Comparison of ENCODE assay signal across 8 cellular contexts in the genomic region with DNA sequence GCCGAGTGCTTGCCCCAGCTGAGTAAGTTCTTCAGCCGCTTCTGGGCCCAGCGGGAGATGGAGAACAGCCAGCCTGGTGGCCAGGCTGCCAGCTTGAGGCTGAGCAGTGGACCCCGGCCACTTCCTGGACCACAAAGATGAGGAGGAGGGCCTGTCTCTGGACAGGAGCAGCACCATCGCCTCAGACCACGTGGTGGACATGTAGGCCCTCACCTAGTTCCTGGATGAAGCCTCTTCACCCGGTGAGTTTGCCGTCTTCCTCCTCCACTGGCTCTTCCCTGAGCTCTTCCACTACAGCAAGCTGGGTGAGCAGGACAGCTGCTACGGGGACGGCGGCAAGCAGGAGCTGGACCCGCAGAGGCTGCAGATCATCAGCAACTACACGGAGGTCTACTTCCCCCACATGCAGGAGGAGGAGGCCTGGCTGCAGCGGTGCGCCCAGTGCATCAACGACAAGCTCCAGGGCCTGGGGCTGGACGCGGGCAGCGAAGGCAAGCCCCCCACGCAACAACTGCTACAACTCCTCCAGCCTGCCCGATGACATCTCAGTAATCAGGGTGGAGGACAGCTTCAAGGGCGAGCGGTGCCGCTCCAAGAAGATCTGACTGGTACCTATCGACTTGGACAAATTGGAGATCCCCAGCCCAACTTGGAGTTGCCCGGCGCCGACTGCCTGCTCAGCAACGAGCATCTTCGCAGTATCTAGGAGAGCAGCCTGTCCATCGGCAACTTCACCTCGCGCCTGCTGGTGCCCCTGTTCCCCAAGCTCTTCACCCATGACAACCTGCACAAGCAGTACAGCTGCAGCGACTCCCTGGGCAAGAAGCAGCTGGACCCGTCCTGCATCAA. TPM values are rescaled to one million over a fixed set of nuclear protein-coding genes. Genes with fewer than 3 reads are reported as not detected.
A peak's percentile ranks its signal among the peaks of the same experiment; 100 is the strongest.
DNase-seq lines count a peak whose midpoint lies in the region; ATAC-seq, FAIRE-seq and TF ChIP-seq lines count a peak whose summit lies in the region.
"Not testable (repeated sequence)": the region's sequence is repeated elsewhere in the genome, so short reads cannot be mapped to it uniquely, and the experiment has no call there.

No MANE protein-coding gene starts in this region.

- not testable (repeated sequence) for H3K9me2 ChIP-seq in OCI-LY7 (ENCODE audit: insufficient read depth, low read length)

- peak overlapping the region; percentile 53 for H3K4me3 ChIP-seq in HL-60 (replicated peaks; ENCODE audit: insufficient read depth, low read length)
- peak overlapping the region; percentile 72 for H3K4me3 ChIP-seq in OCI-LY7 (ENCODE audit: low read depth, low read length, poor library complexity, severe bottlenecking)
- peak overlapping the region; percentile 51 for H3K4me3 ChIP-seq in kidney epithelial cell (ENCODE audit: low read depth, low read length)
- H3K4me3 ChIP-seq in pancreas = peak overlapping the region in 3 of 4 donors; percentile 16 to 63 (median 43)

- intact Hi-C loops in CD4-positive, alpha-beta T cell (cut with DNase I, micrococcal nuclease); OCI-LY7 (cut with micrococcal nuclease; ENCODE audit: unreplicated experiment); dendritic cell treated with granulocyte-macrophage colony-stimulating factor and Interleukin-4, amounts not matched to agents 40 ng/mL and 50 ng/mL, for 4 days (cut with micrococcal nuclease); pancreas (cut with DNase I): not testable (repeated sequence)

- DNase-seq in CD4-positive, alpha-beta T cell; HL-60 (ENCODE audit: low read depth in 1 of 2, low spot score in 1 of 2); OCI-LY7 (ENCODE audit: low spot score); kidney epithelial cell (ENCODE audit: low read depth); urothelium cell line (ENCODE audit: low spot score): not testable (repeated sequence)
- peak in 1 of 6 donors; percentile 37 for DNase-seq in pancreas

- H2AFZ ChIP-seq in OCI-LY7 (ENCODE audit: low read length) = peak overlapping the region; percentile 99; the same call in 1 of the 2 replicates

- BruUV-seq in OCI-LY7 (replicated peaks; lab: Mats Ljungman, UMichigan) = not testable (repeated sequence)

- H3K27me3 Mint-ChIP-seq in CD4-positive, alpha-beta T cell; activated T-helper 17 cell treated with anti-CD3 and anti-CD28 coated beads, Interleukin-2, amount 50 U/mL, for 72 hours; dendritic cell treated with granulocyte-macrophage colony-stimulating factor and Interleukin-4, amounts not matched to agents 40 ng/mL and 50 ng/mL, for 4 days: not testable (repeated sequence)

- H3K27ac ChIP-seq in CD4-positive, alpha-beta T cell (ENCODE audit: low read depth, low read length); pancreas: not testable (repeated sequence)
- H3K27ac ChIP-seq in HL-60 (replicated peaks) = peak overlapping the region; percentile 67
- peak overlapping the region; percentile 40 for H3K27ac ChIP-seq in OCI-LY7 (ENCODE audit: low read depth, low read length, poor library complexity, severe bottlenecking)

- peaks cover 25% of the 10 kb centered on the region for H3K4me1 ChIP-seq in OCI-LY7 (ENCODE audit: insufficient read depth, low read length, poor library complexity, severe bottlenecking)
- H3K4me1 ChIP-seq in pancreas = not testable (repeated sequence)

- peak overlapping the region; percentile 90 for H3K4me2 ChIP-seq in OCI-LY7 (ENCODE audit: low read length)

- FAIRE-seq in pancreas (lab: Jason Lieb, UNC) = not testable (repeated sequence)
- FAIRE-seq in urothelium cell line (lab: Jason Lieb, UNC) = peak; percentile 93

- POLR2A ChIA-PET in CD4-positive, alpha-beta T cell (lab: Charles Lee) = interaction anchor here (1.2 to 2.7 kb wide), 3 partner anchors 10 to 34 kb away, joined by 3 to 32 read pairs (median 11); a partner anchor contains a TSS
- POLR2A ChIA-PET in OCI-LY7 (lab: Charles Lee) = interaction anchor here (0.6 to 4.6 kb wide), 14 partner anchors 10 to 301 kb away, joined by 3 to 57 read pairs (median 4); a partner anchor contains a TSS

- not testable (repeated sequence) for H3K9me3 Mint-ChIP-seq in CD4-positive, alpha-beta T cell; activated T-helper 17 cell treated with anti-CD3 and anti-CD28 coated beads, Interleukin-2, amount 50 U/mL, for 72 hours; dendritic cell treated with granulocyte-macrophage colony-stimulating factor and Interleukin-4, amounts not matched to agents 40 ng/mL and 50 ng/mL, for 4 days

- H4K20me1 ChIP-seq in OCI-LY7 (ENCODE audit: insufficient read depth, low read length) = not testable (repeated sequence)

- H3K4me1 Mint-ChIP-seq in CD4-positive, alpha-beta T cell (ENCODE audit: low read depth) = peaks cover 13% of the 10 kb centered on the region
- H3K4me1 Mint-ChIP-seq in activated T-helper 17 cell treated with anti-CD3 and anti-CD28 coated beads, Interleukin-2, amount 50 U/mL, for 72 hours; dendritic cell treated with granulocyte-macrophage colony-stimulating factor and Interleukin-4, amounts not matched to agents 40 ng/mL and 50 ng/mL, for 4 days (ENCODE audit: low read depth): not testable (repeated sequence)

- peaks cover 55% of the 10 kb centered on the region for H3K79me2 ChIP-seq in OCI-LY7 (ENCODE audit: insufficient read depth, low read depth, low read length)

- not testable (repeated sequence) for H3K9me3 ChIP-seq in CD4-positive, alpha-beta T cell (ENCODE audit: control insufficient read depth, low read length); OCI-LY7 (ENCODE audit: low read length); pancreas

- not testable (repeated sequence) for H3K36me3 ChIP-seq in OCI-LY7 (ENCODE audit: insufficient read depth, low read length); kidney epithelial cell (ENCODE audit: control insufficient read depth, insufficient read depth, low read length); pancreas

- H3K4me3 Mint-ChIP-seq in CD4-positive, alpha-beta T cell = peak overlapping the region; percentile 91
- peak overlapping the region; percentile 86 for H3K4me3 Mint-ChIP-seq in activated T-helper 17 cell treated with anti-CD3 and anti-CD28 coated beads, Interleukin-2, amount 50 U/mL, for 72 hours
- H3K4me3 Mint-ChIP-seq in dendritic cell treated with granulocyte-macrophage colony-stimulating factor and Interleukin-4, amounts not matched to agents 40 ng/mL and 50 ng/mL, for 4 days = peak overlapping the region; percentile 57

- not testable (repeated sequence) for H3K27me3 ChIP-seq in CD4-positive, alpha-beta T cell (ENCODE audit: control insufficient read depth, insufficient read depth, low read length); HL-60 (ENCODE audit: insufficient read depth, poor library complexity, severe bottlenecking); kidney epithelial cell (ENCODE audit: control insufficient read depth, insufficient read depth, low read length); pancreas

- not testable (repeated sequence) for TF ChIP-seq CTCF in CD4-positive, alpha-beta T cell (IDR thresholded peaks at IDR 0.05); HL-60 (IDR thresholded peaks at IDR 0.05; ENCODE audit: insufficient read depth, low read length); OCI-LY7 (conservative IDR thresholded peaks at IDR 0.05; ENCODE audit: low read length); kidney epithelial cell (IDR thresholded peaks at IDR 0.05; ENCODE audit: insufficient read depth, low read length, poor library complexity, severe bottlenecking); pancreas (IDR thresholded peaks at IDR 0.05)

- H3K27ac Mint-ChIP-seq in CD4-positive, alpha-beta T cell = peak overlapping the region; percentile 52
- peak overlapping the region; percentile 80 for H3K27ac Mint-ChIP-seq in activated T-helper 17 cell treated with anti-CD3 and anti-CD28 coated beads, Interleukin-2, amount 50 U/mL, for 72 hours
- H3K27ac Mint-ChIP-seq in dendritic cell treated with granulocyte-macrophage colony-stimulating factor and Interleukin-4, amounts not matched to agents 40 ng/mL and 50 ng/mL, for 4 days = not testable (repeated sequence)

- CTCF ChIA-PET in CD4-positive, alpha-beta T cell (lab: Charles Lee) = not testable (repeated sequence)
- CTCF ChIA-PET in OCI-LY7 (lab: Charles Lee; ENCODE audit: unreplicated experiment) = interaction anchor here (0.7 to 1.4 kb wide), 6 partner anchors 9 to 40 kb away, joined by 3 to 6 read pairs (median 4); no protein-coding TSS in a partner anchor

- WGBS in pancreas, 2 donors = 87 to 88% methylated on average over 35 of the region's 35 CpGs

- not testable (repeated sequence) for H3K36me3 Mint-ChIP-seq in CD4-positive, alpha-beta T cell (ENCODE audit: low read depth); activated T-helper 17 cell treated with anti-CD3 and anti-CD28 coated beads, Interleukin-2, amount 50 U/mL, for 72 hours (ENCODE audit: low read depth); dendritic cell treated with granulocyte-macrophage colony-stimulating factor and Interleukin-4, amounts not matched to agents 40 ng/mL and 50 ng/mL, for 4 days (ENCODE audit: low read depth)

- ATAC-seq in CD4-positive, alpha-beta T cell (ENCODE audit: poor library complexity); activated T-helper 17 cell treated with anti-CD3 and anti-CD28 coated beads, Interleukin-2, amount 50 U/mL, for 72 hours (replicated peaks); pancreas: not testable (repeated sequence)

RNA-seq across cellular contexts. Expression of a gene that starts 35.5 kb away (rescaled TPM):
- 10 to 100 TPM; 24.8 to 25.2 TPM for total RNA-seq in CD4-positive, alpha-beta T cell
- 45.4 and 65.6 TPM in 2 replicates for total RNA-seq in OCI-LY7 (2014; rRNA removed; shearing (Covaris generic))
- total RNA-seq in OCI-LY7 (2022) (57.5 and 64.7 TPM in 2 replicates), kidney epithelial cell (27.0 and 45.7 TPM in 2 replicates), pancreas (10 to 100 TPM; 10.9 to 21.6 (median 14.4) TPM)
- 10 to 100 TPM; 13.4 to 22.4 TPM for total RNA-seq in activated T-helper 17 cell treated with anti-CD3 and anti-CD28 coated beads, Interleukin-2, amount 50 U/mL, for 72 hours
- polyA plus RNA-seq in pancreas = 1 to 10 TPM; 4.8 to 7.4 TPM
